In genomic region chr5:151534345-151534744, GRCh38 we compare ENCODE assay signal across 15 cellular contexts. TPM values are rescaled to one million over a fixed set of nuclear protein-coding genes. Genes with fewer than 3 reads are reported as not detected.
"Had no signal": no experiment of that assay in that cellular context is flagged by ENCODE, and none has a peak within 500 bp of the region (broad histone marks: within the 10 kb centered on the region; RNA-seq: fewer than 3 reads in every experiment).

No MANE protein-coding gene starts in this region.

- H3K4me3 Mint-ChIP-seq: T-helper 2 cell treated with Interferon-gamma antibody and Interleukin-4, amounts not matched to agents 5 μg/mL and 100 μg/mL, for 36 hours had no signal

- H3K27ac ChIP-seq: left ventricle myocardium inferior, sigmoid colon had no signal

- H3K27ac Mint-ChIP-seq: activated naive CD4-positive, alpha-beta T cell treated with anti-CD3 and anti-CD28 coated beads, Interleukin-2, amount 50 U/mL, for 72 hours; activated T-helper 2 cell treated with anti-CD3 and anti-CD28 coated beads, Interferon-gamma antibody, Interleukin-2, Interleukin-4, amounts not matched to agents 10 μg/mL and 5 μg/mL and 100 μg/mL, durations not matched to agents 14 hours and 24 hours and 36 hours; T-helper 2 cell treated with Interferon-gamma antibody and Interleukin-4, amounts not matched to agents 5 μg/mL and 100 μg/mL, for 36 hours had no signal

- H3K36me3 Mint-ChIP-seq: activated naive CD4-positive, alpha-beta T cell treated with anti-CD3 and anti-CD28 coated beads, Interleukin-2, amount 50 U/mL, for 72 hours had no signal

- DNase-seq: activated T-cell treated with anti-CD3 and anti-CD28 coated beads for 4 hours; anterior cingulate cortex; foreskin melanocyte; head of caudate nucleus; islet precursor cell; left ventricle myocardium inferior; mesenchymal stem cell; sigmoid colon; stimulated activated CD4-positive, alpha-beta T cell treated with anti-CD3 and anti-CD28 coated beads, Interleukin-2, amount 100 ng/mL, for 24 hours; stimulated activated naive CD4-positive, alpha-beta T cell treated with Interleukin-2 at 50 U/mL for 16 hours; SW 1271 had no signal

- H3K9me3 Mint-ChIP-seq: activated naive CD4-positive, alpha-beta T cell treated with anti-CD3 and anti-CD28 coated beads, Interleukin-2, amount 50 U/mL, for 72 hours; activated T-helper 2 cell treated with anti-CD3 and anti-CD28 coated beads, Interferon-gamma antibody, Interleukin-2, Interleukin-4, amounts not matched to agents 10 μg/mL and 5 μg/mL and 100 μg/mL, durations not matched to agents 14 hours and 24 hours and 36 hours; T-helper 2 cell treated with Interferon-gamma antibody and Interleukin-4, amounts not matched to agents 5 μg/mL and 100 μg/mL, for 36 hours had no signal

RNA-seq across cellular contexts. Expression of gene FAT2, which starts 56.8 kb away (rescaled TPM):
- total RNA-seq: activated naive CD4-positive, alpha-beta T cell treated with anti-CD3 and anti-CD28 coated beads, Interleukin-2, amount 50 U/mL, for 72 hours; endothelial cell of umbilical vein; left ventricle myocardium inferior; sigmoid colon had no signal
